1 cellular context compared by ENCODE assay signal in genomic region chr16:19881783-19882182, GRCh38.
TF ChIP-seq lines count a peak whose summit lies in the region.

No MANE protein-coding gene starts in this region.

TF ChIP-seq in neural cell, 6 proteins besides CTCF, POLR2A, EP300 and RAD21 (continued from another document):
- TF ChIP-seq REST (IDR thresholded peaks at IDR 0.05; ENCODE audit: borderline replicate concordance) (no peak), POLR2AphosphoS5 (IDR thresholded peaks at IDR 0.05) (no peak)
TF ChIP-seq in neural cell: peak in this region for 0.
